Comparison of ENCODE assay signal across 1 cellular context in genomic region chr19:8664671-8665057, GRCh38.
TF ChIP-seq lines count a peak whose summit lies in the region.

No MANE protein-coding gene starts in this region.

TF ChIP-seq in K562, 482 proteins besides CTCF, POLR2A, EP300 and RAD21:
- TF ChIP-seq RBM25 (IDR thresholded peaks at IDR 0.05; ENCODE audit: low read depth, low read length, severe bottlenecking) (peak; percentile 67), ZFP1 (CRISPR knock-in tag; IDR thresholded peaks at IDR 0.05) (no peak)
